Comparison of ENCODE assay signal across 10 cellular contexts in the genomic region with DNA sequence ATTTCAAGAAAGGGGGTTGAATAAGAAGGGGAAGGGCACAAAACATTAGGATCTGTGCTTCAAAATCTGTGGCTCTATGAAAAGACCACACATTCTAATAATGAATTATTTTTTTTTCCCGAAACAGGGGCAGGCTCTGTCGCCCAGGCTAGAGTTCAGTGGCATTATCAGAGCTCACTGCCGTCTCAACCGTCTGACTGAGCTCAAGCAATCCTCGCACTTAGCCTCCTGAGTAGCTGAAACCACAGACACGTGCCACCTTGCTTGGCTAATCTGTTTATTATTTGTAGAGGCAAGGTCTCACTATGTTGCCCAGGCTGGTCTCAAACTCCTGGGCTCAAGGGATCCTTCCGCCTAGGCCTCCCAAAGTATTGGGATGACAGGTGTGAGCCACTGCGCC. TPM values are rescaled to one million over a fixed set of nuclear protein-coding genes. Genes with fewer than 3 reads are reported as not detected.
A peak's percentile ranks its signal among the peaks of the same experiment; 100 is the strongest.
DNase-seq lines count a peak whose midpoint lies in the region; ATAC-seq and TF ChIP-seq lines count a peak whose summit lies in the region.
"Had no signal": no experiment of that assay in that cellular context is flagged by ENCODE, and none has a peak within 500 bp of the region (broad histone marks: within the 10 kb centered on the region; RNA-seq: fewer than 3 reads in every experiment).

No MANE protein-coding gene starts in this region.

- peaks cover 38% of the 10 kb centered on the region for H3K4me1 Mint-ChIP-seq in CD14-positive monocyte
- H3K4me1 Mint-ChIP-seq in chondrocyte (ENCODE audit: low read depth) = peaks cover 32% of the 10 kb centered on the region

- no peak overlapping the region for H4K5ac ChIP-seq in IMR-90 (ENCODE audit: low read depth, low read length)

- POLR2A ChIA-PET in IMR-90 (lab: Charles Lee; ENCODE audit: unreplicated experiment) = no interaction called here

- no peak for TF ChIP-seq RAD21 in IMR-90 (IDR thresholded peaks at IDR 0.05; ENCODE audit: low read length)

- H3K23ac ChIP-seq in IMR-90 (ENCODE audit: low read depth, low read length) = no peak overlapping the region

- H3K27ac ChIP-seq in IMR-90 (ENCODE audit: insufficient read depth, low read length) (no peak overlapping the region), prostate gland (peak overlapping the region; percentile 83 to 88)

- H3K36me3 Mint-ChIP-seq in CD14-positive monocyte (peaks cover 84 to 94% of the 10 kb centered on the region in 2 donors), chondrocyte (ENCODE audit: low read depth) (peaks cover 6% of the 10 kb centered on the region)

- H2BK20ac ChIP-seq in IMR-90 (ENCODE audit: low read depth, low read length) = no peak overlapping the region

- H3K27me3 Mint-ChIP-seq in CD14-positive monocyte (ENCODE audit: low read depth in 3 of 3) = peaks cover 0 to 2% (median 0%) of the 10 kb centered on the region in 3 donors
- no peaks in the 10 kb centered on the region for H3K27me3 Mint-ChIP-seq in chondrocyte (ENCODE audit: low read depth)

- CTCF ChIA-PET in IMR-90 (lab: Yijun Ruan, JAX) = interaction anchor here (1.0 kb wide), 1 partner anchor 18 kb away, joined by 3 read pairs; no protein-coding TSS in a partner anchor

- no peak overlapping the region for H2AK5ac ChIP-seq in IMR-90 (ENCODE audit: low read depth, low read length)

- no peak overlapping the region for H2BK120ac ChIP-seq in IMR-90 (ENCODE audit: low read depth, low read length)

- ATAC-seq in IMR-90 (ENCODE audit: low read depth) = no peak

- H3K79me1 ChIP-seq in IMR-90 (ENCODE audit: low read depth in 1 of 2, low read length in 2 of 2) = no peaks in the 10 kb centered on the region; a peak in 1 of 4 replicates

- H3K9me3 ChIP-seq in IMR-90 (ENCODE audit: control insufficient read depth, insufficient read depth, low read length) (no peaks in the 10 kb centered on the region), prostate gland (no peaks in the 10 kb centered on the region)

- H3K9me1 ChIP-seq in IMR-90 (ENCODE audit: insufficient read depth, low read length) = peaks cover 5% of the 10 kb centered on the region

- H3K27ac Mint-ChIP-seq in CD14-positive monocyte (peak overlapping the region; percentile 63 to 97 (median 85)), chondrocyte (ENCODE audit: unreplicated experiment) (peak overlapping the region; percentile 86)

- peaks cover 0 to 2% (median 0%) of the 10 kb centered on the region in 7 donors for H3K9me3 Mint-ChIP-seq in CD14-positive monocyte
- no peaks in the 10 kb centered on the region for H3K9me3 Mint-ChIP-seq in chondrocyte (ENCODE audit: low read depth)

- no CpG with 5 or more reads among the region's 8 CpGs for WGBS in IMR-90 (ENCODE audit: extremely low coverage in 2 of 2, insufficient read length in 1 of 2), 2 experiments
- WGBS in prostate gland = 93% methylated on average over 8 of the region's 8 CpGs

- intact Hi-C loops in CD14-positive monocyte (cut with micrococcal nuclease) (loop anchor here in 1 of 2 donors (2.0 kb wide), 2 partner anchors 20 to 58 kb away; no protein-coding TSS in a partner anchor), IMR-90 (cut with micrococcal nuclease) (no loop called here), prostate gland (cut with DNase I) (no loop called here)

- no peak overlapping the region for H3K18ac ChIP-seq in IMR-90 (ENCODE audit: low read depth, low read length)

- no peak overlapping the region for H3K4ac ChIP-seq in IMR-90 (ENCODE audit: low read depth, low read length)

- DNase-seq in CD14-positive monocyte (ENCODE audit: low spot score) = no peak
- DNase-seq in IMR-90 = no peak
- DNase-seq in chondrocyte (ENCODE audit: low spot score) = no peak
- DNase-seq in prostate gland (ENCODE audit: low spot score) = no peak
- DNase-seq in T-helper 1 cell = no peak
- no peak for DNase-seq in activated CD4-positive, alpha-beta T cell treated with anti-CD3 and anti-CD28 coated beads, Interleukin-2, amount 50 U/mL, for 4 hours
- DNase-seq in stimulated activated naive CD4-positive, alpha-beta T cell (lab: John Stamatoyannopoulos, UW) = no peak
- no peak for DNase-seq in NCI-H2081 (lab: John Stamatoyannopoulos, UW)
- DNase-seq: activated effector memory CD4-positive, alpha-beta T cell treated with Interleukin-2 at 50 U/mL for 16 hours; NCI-H1105 treated with DMSO at 0.1 percent for 48 hours had no signal

- no peak overlapping the region for H2AK9ac ChIP-seq in IMR-90 (replicated peaks; ENCODE audit: low read depth, low read length, poor library complexity)

- dilution Hi-C loops in IMR-90 (cut with HindIII; ENCODE audit: low sequenced_read_pairs, unreplicated experiment) = no loop called here

- H3K36me3 ChIP-seq in IMR-90 (ENCODE audit: control insufficient read depth, insufficient read depth, low read length) = no peaks in the 10 kb centered on the region; the same call in 1 of the 2 replicates
- no peaks in the 10 kb centered on the region for H3K36me3 ChIP-seq in prostate gland

- in situ Hi-C loops in IMR-90 (cut with MboI; ENCODE audit: low sequenced_read_pairs) = no loop called here

- H4K8ac ChIP-seq in IMR-90 (ENCODE audit: low read depth in 2 of 2, low read length in 2 of 2) = no peak overlapping the region

- H3K27me3 ChIP-seq in IMR-90 (ENCODE audit: control insufficient read depth, insufficient read depth, low read length) (no peaks in the 10 kb centered on the region), prostate gland (replicated peaks; ENCODE audit: insufficient read depth) (no peaks in the 10 kb centered on the region)

- peaks cover 12% of the 10 kb centered on the region; the same call in 1 of the 2 replicates for H4K20me1 ChIP-seq in IMR-90 (ENCODE audit: insufficient read depth, low read length)

- H4K91ac ChIP-seq in IMR-90 (ENCODE audit: insufficient read depth, low read depth, low read length) = no peak overlapping the region

- no peak overlapping the region for H2AFZ ChIP-seq in IMR-90 (replicated peaks; ENCODE audit: low read length, poor library complexity)

- H3K4me2 ChIP-seq in IMR-90 (ENCODE audit: low read depth, low read length) = no peak overlapping the region

- no peak overlapping the region for H3K14ac ChIP-seq in IMR-90 (replicated peaks; ENCODE audit: low read depth, low read length)

- H3K4me1 ChIP-seq in IMR-90 (ENCODE audit: control insufficient read depth, insufficient read depth, low read length) = peaks cover 4% of the 10 kb centered on the region; the same call in 1 of the 2 replicates
- peaks cover 6% of the 10 kb centered on the region for H3K4me1 ChIP-seq in prostate gland (replicated peaks)

- H3K56ac ChIP-seq in IMR-90 (ENCODE audit: extremely low read depth, insufficient read depth, low read length) = no peak overlapping the region

- peak overlapping the region in 1 of 2 donors; percentile 42 for H3K4me3 Mint-ChIP-seq in CD14-positive monocyte
- H3K4me3 Mint-ChIP-seq in chondrocyte (ENCODE audit: unreplicated experiment) = no peak overlapping the region

- H3K4me3 ChIP-seq in IMR-90 (ENCODE audit: insufficient read depth, low read depth, low read length) (no peak overlapping the region), prostate gland (no peak overlapping the region)

- H2BK5ac ChIP-seq in IMR-90 (ENCODE audit: low read depth, low read length, poor library complexity, severe bottlenecking) = no peak overlapping the region

- H3K9ac ChIP-seq in IMR-90 (ENCODE audit: low read depth, low read length) = no peak overlapping the region

- BruUV-seq in IMR-90 (replicated peaks; lab: Mats Ljungman, UMichigan) = no TSS peak

- no peak for TF ChIP-seq CTCF in CD14-positive monocyte (IDR thresholded peaks at IDR 0.05)
- TF ChIP-seq CTCF in IMR-90 (conservative IDR thresholded peaks at IDR 0.05; ENCODE audit: low read depth, low read length) = no peak
- TF ChIP-seq CTCF in chondrocyte (IDR thresholded peaks at IDR 0.05) = no peak
- no peak for TF ChIP-seq CTCF in prostate gland (IDR thresholded peaks at IDR 0.05)

- H2BK15ac ChIP-seq in IMR-90 (ENCODE audit: low read depth, low read length) = no peak overlapping the region

- TF ChIP-seq POLR2A in IMR-90 (IDR thresholded peaks at IDR 0.05; ENCODE audit: low read depth, low read length) (no peak), prostate gland (IDR thresholded peaks at IDR 0.05) (no peak)

TF ChIP-seq in IMR-90, 13 proteins besides CTCF, POLR2A, EP300 and RAD21:
- TF ChIP-seq RFX5 (IDR thresholded peaks at IDR 0.05; ENCODE audit: low read depth, low read length) = no peak
- TF ChIP-seq BHLHE40 (IDR thresholded peaks at IDR 0.05; ENCODE audit: low read depth, low read length) = peak; percentile 34; the same call in 1 of the 2 replicates

RNA-seq across cellular contexts. Expression of a gene that starts 33.4 kb away (rescaled TPM):
- polyA plus RNA-seq in CD14-positive monocyte = 100 to 1,000 TPM in 1 of 2 donors, 10 to 100 TPM in 1; 72.4 to 115 TPM
- total RNA-seq in IMR-90 (2012; rRNA removed) = 26.0 and 27.5 TPM in 2 replicates
- polyA plus RNA-seq in IMR-90 (2012; rRNA removed) = 9.8 and 14.4 TPM in 2 replicates
- polyA plus RNA-seq in IMR-90 (2012; cell fraction: cytosol; rRNA removed) = 5.3 and 8.6 TPM in 2 replicates
- 5.3 and 12.8 TPM in 2 replicates for polyA plus RNA-seq in IMR-90 (2012; cell fraction: nucleus; rRNA removed; ENCODE audit: low replicate concordance)
- 40.9 to 58.1 TPM (median 41.2 TPM) in 3 replicates for total RNA-seq in chondrocyte
- total RNA-seq in prostate gland = 100 to 1,000 TPM in 1 of 2 donors, 10 to 100 TPM in 1; 71.7 to 157 TPM

RNA-seq across cellular contexts. Expression of a gene that starts 58.4 kb away (rescaled TPM):
- polyA plus RNA-seq in CD14-positive monocyte (1 to 10 TPM; 1.2 to 1.6 TPM), IMR-90 (2012; rRNA removed) (12.0 and 14.6 TPM in 2 replicates)
- total RNA-seq in IMR-90 (2012; rRNA removed) (13.6 and 26.7 TPM in 2 replicates), chondrocyte (5.7 to 12.9 TPM (median 6.3 TPM) in 3 replicates), prostate gland (10 to 100 TPM in 1 of 2 donors, 1 to 10 TPM in 1; 2.6 to 15.5 TPM)
- 0.98 and 1.5 TPM in 2 replicates for polyA plus RNA-seq in IMR-90 (2012; cell fraction: cytosol; rRNA removed)
- 0.63 and 7.0 TPM in 2 replicates for polyA plus RNA-seq in IMR-90 (2012; cell fraction: nucleus; rRNA removed; ENCODE audit: low replicate concordance)
